ENCODE assay signal across 1 cellular context in the genomic region with DNA sequence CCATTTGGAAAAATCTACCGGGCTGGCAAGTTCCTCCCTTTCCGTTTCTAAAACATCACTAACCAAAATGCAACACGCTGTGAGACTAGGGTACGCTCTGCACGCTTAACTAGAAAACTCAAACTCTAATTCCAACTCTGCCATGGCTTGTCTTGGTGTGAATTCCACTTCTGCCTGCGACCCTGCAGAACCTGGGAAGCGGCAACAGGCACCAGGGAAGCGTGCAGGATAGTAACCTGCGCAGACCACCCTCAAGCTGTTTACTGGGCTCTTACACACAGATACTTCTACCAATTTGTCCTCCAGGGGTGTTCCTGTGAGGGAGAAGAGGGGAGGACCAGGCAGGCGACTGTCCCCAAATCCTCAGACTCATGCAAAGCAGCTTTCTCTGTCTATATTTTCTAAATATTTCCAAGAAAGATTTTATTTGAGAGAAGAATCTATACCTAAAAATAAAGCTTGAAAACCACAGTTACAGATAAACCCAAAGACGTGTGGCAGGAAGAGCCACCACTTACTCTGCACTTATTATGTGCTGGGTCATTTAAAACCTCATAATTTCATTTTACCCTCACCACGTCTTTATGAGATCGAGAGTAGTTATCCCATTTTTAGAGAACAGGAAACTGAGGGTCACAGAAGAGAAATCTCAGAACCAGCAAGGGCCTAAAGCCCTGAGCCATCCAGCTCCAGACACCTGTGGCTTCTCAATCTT.
A peak's percentile ranks its signal among the peaks of the same experiment; 100 is the strongest.
TF ChIP-seq lines count a peak whose summit lies in the region.

No MANE protein-coding gene starts in this region.

TF ChIP-seq in GM12878, 131 proteins besides CTCF, POLR2A, EP300 and RAD21:
- TF ChIP-seq SMAD1 (IDR thresholded peaks at IDR 0.05; ENCODE audit: low read depth, partially characterized antibody) (no peak), SMC3 (IDR thresholded peaks at IDR 0.05; ENCODE audit: borderline replicate concordance, low read length) (no peak), CHD1 (IDR thresholded peaks at IDR 0.05; ENCODE audit: low read depth, low read length) (no peak), HSF1 (IDR thresholded peaks at IDR 0.05; ENCODE audit: low read depth, low read length) (no peak), RUNX3 (IDR thresholded peaks at IDR 0.05; ENCODE audit: low read length) (peak; percentile 56; the same call in 1 of the 2 replicates), ZNF384 (IDR thresholded peaks at IDR 0.05; ENCODE audit: borderline replicate concordance, low read depth, low read length) (no peak), WRNIP1 (IDR thresholded peaks at IDR 0.05; ENCODE audit: borderline replicate concordance, low read depth, low read length) (no peak), USF2 (IDR thresholded peaks at IDR 0.05; ENCODE audit: borderline replicate concordance, low read depth, low read length) (no peak), ZNF24 (IDR thresholded peaks at IDR 0.05) (no peak)
- TF ChIP-seq, protein P1, sequence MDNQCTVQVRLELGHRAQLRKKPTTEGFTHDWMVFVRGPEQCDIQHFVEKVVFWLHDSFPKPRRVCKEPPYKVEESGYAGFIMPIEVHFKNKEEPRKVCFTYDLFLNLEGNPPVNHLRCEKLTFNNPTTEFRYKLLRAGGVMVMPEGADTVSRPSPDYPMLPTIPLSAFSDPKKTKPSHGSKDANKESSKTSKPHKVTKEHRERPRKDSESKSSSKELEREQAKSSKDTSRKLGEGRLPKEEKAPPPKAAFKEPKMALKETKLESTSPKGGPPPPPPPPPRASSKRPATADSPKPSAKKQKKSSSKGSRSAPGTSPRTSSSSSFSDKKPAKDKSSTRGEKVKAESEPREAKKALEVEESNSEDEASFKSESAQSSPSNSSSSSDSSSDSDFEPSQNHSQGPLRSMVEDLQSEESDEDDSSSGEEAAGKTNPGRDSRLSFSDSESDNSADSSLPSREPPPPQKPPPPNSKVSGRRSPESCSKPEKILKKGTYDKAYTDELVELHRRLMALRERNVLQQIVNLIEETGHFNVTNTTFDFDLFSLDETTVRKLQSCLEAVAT (IDR thresholded peaks at IDR 0.05): 0 out of 2 replicates have a peak, but pooled peaks have one; percentile 41
